Comparison of ENCODE assay signal across 30 cellular contexts in the genomic region with DNA sequence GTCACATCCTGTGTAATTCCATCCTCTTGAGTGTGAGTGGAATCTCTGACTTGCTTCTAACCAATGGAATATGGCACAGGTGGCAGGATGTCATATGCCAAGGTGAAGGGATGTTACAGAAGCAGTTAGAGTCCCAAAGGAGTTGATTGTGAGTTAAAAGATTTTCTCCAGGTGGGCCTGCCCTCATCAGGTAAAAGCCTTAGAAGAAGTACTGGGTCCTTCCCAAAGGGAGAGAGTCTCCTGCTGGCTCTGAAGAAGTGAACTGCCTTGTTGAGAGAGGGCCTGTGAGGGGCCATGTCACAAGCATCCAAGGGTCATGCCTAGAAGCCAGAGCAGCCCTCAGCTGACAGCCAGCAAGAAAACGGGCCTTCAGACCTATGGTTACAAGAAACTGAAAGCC. TPM values are rescaled to one million over a fixed set of nuclear protein-coding genes. Genes with fewer than 3 reads are reported as not detected.
A peak's percentile ranks its signal among the peaks of the same experiment; 100 is the strongest.
DNase-seq lines count a peak whose midpoint lies in the region; ATAC-seq, FAIRE-seq and TF ChIP-seq lines count a peak whose summit lies in the region.
"Had no signal": no experiment of that assay in that cellular context is flagged by ENCODE, and none has a peak within 500 bp of the region (broad histone marks: within the 10 kb centered on the region; RNA-seq: fewer than 3 reads in every experiment).

No MANE protein-coding gene starts in this region.

- no TSS peak for BruUV-seq in K562 (replicated peaks; lab: Mats Ljungman, UMichigan)

- no peaks in the 10 kb centered on the region for H3K27me3 Mint-ChIP-seq in activated T-cell treated with anti-CD3 and anti-CD28 coated beads, Interleukin-2, amount 50 U/mL, for 24 hours
- no peaks in the 10 kb centered on the region for H3K27me3 Mint-ChIP-seq in stimulated activated memory B cell treated with anti-CD40 and anti-IgM and Interleukin-4, amounts not matched to agents 10 μg/mL and 1 μg/mL and 100 μg/mL, for 72 hours
- H3K27me3 Mint-ChIP-seq: progenitor cell of endocrine pancreas had no signal

- CTCF ChIA-PET in HEK293 (lab: Yijun Ruan, JAX), result interaction anchor here (0.6 to 0.9 kb wide), 2 partner anchors 42 to 64 kb away, joined by 3 read pairs; no protein-coding TSS in a partner anchor
- CTCF ChIA-PET in K562 (lab: Yijun Ruan, JAX; ENCODE audit: low intra/inter-chr PET ratio), result no interaction called here

- no peak for TF ChIP-seq EP300 in K562 (IDR thresholded peaks at IDR 0.05; ENCODE audit: low read length)

- in situ Hi-C loops in K562 (cut with MboI), result no loop called here

- TF ChIP-seq POLR2A in K562 (conservative IDR thresholded peaks at IDR 0.05), result no peak

- H3K4me3 ChIP-seq in HEK293 (ENCODE audit: low read depth, low read length), result no peak overlapping the region
- H3K4me3 ChIP-seq in K562, result no peak overlapping the region
- H3K4me3 ChIP-seq: esophagus muscularis mucosa, left ventricle myocardium inferior, upper lobe of right lung had no signal

- TF ChIP-seq RAD21 in K562 (CRISPR knock-in tag; conservative IDR thresholded peaks at IDR 0.05 in 1 of 2, IDR thresholded peaks at IDR 0.05 in 1 of 2), result no peak

- TF ChIP-seq CTCF in HEK293 (tag by site-specific recombination; IDR thresholded peaks at IDR 0.05) (no peak), K562 (IDR thresholded peaks at IDR 0.05 in 2 of 3, conservative IDR thresholded peaks at IDR 0.05 in 1 of 3; ENCODE audit: insufficient read depth in 2 of 3, low read depth in 1 of 3, low read length in 3 of 3) (no peak)

- peaks cover 5% of the 10 kb centered on the region; the same call in 1 of the 2 replicates for H3K4me1 ChIP-seq in HEK293 (ENCODE audit: control insufficient read depth, insufficient read depth, low read length)
- peaks cover 0 to 6% of the 10 kb centered on the region in 2 experiments; a peak in 1 of 5 replicates for H3K4me1 ChIP-seq in K562 (replicated peaks in 1 of 2; ENCODE audit: control insufficient read depth in 2 of 2, insufficient read depth in 2 of 2, low read length in 2 of 2)

- no peak overlapping the region for H2AFZ ChIP-seq in K562 (ENCODE audit: low read depth, low read length)

- peaks cover 30% of the 10 kb centered on the region for H3K36me3 Mint-ChIP-seq in activated T-cell treated with anti-CD3 and anti-CD28 coated beads, Interleukin-2, amount 50 U/mL, for 24 hours (ENCODE audit: low read depth)
- H3K36me3 Mint-ChIP-seq in stimulated activated memory B cell treated with anti-CD40 and anti-IgM and Interleukin-4, amounts not matched to agents 10 μg/mL and 1 μg/mL and 100 μg/mL, for 72 hours, result peaks cover 28% of the 10 kb centered on the region

- POLR2A ChIA-PET in HEK293 (lab: Yijun Ruan, JAX), result no interaction called here
- POLR2A ChIA-PET in K562 (lab: Yijun Ruan, JAX), result no interaction called here

- no peaks in the 10 kb centered on the region for H3K9me3 Mint-ChIP-seq in activated T-cell treated with anti-CD3 and anti-CD28 coated beads, Interleukin-2, amount 50 U/mL, for 24 hours
- no peaks in the 10 kb centered on the region for H3K9me3 Mint-ChIP-seq in stimulated activated memory B cell treated with anti-CD40 and anti-IgM and Interleukin-4, amounts not matched to agents 10 μg/mL and 1 μg/mL and 100 μg/mL, for 72 hours
- H3K9me3 Mint-ChIP-seq: H9 had no signal

- WGBS in K562 (ENCODE audit: insufficient coverage, low coverage, missing lambda C conversion rate), result 0% methylated on average over 1 of the region's 1 CpG

- no peaks in the 10 kb centered on the region for H3K36me3 ChIP-seq in HEK293 (ENCODE audit: control insufficient read depth in 2 of 2, insufficient read depth in 1 of 2, low read length in 2 of 2)
- H3K36me3 ChIP-seq in K562 (ENCODE audit: control insufficient read depth, insufficient read depth, low read length), result no peaks in the 10 kb centered on the region
- H3K36me3 ChIP-seq: esophagus muscularis mucosa, left ventricle myocardium inferior, upper lobe of right lung had no signal

- H3K27me3 ChIP-seq in K562 (ENCODE audit: control insufficient read depth in 2 of 2, insufficient read depth in 2 of 2, low read length in 2 of 2), result peaks cover 32 to 40% of the 10 kb centered on the region in 2 experiments; a peak in 4 of 5 replicates
- H3K27me3 ChIP-seq: esophagus muscularis mucosa, upper lobe of right lung had no signal

- H4K20me1 ChIP-seq in K562 (replicated peaks; ENCODE audit: control insufficient read depth, insufficient read depth, low read length), result no peaks in the 10 kb centered on the region; the same call in 1 of the 2 replicates

- peaks cover 79% of the 10 kb centered on the region for H3K4me1 Mint-ChIP-seq in activated T-cell treated with anti-CD3 and anti-CD28 coated beads, Interleukin-2, amount 50 U/mL, for 24 hours (ENCODE audit: low read depth)
- peaks cover 72% of the 10 kb centered on the region for H3K4me1 Mint-ChIP-seq in stimulated activated memory B cell treated with anti-CD40 and anti-IgM and Interleukin-4, amounts not matched to agents 10 μg/mL and 1 μg/mL and 100 μg/mL, for 72 hours

- no peak overlapping the region for H3K4me2 ChIP-seq in K562 (ENCODE audit: insufficient read depth, low read length)

- H3K27ac ChIP-seq in HEK293 (ENCODE audit: extremely low read depth, low read depth, low read length), result no peak overlapping the region
- no peak overlapping the region for H3K27ac ChIP-seq in K562 (ENCODE audit: extremely low read depth, low read depth, low read length)
- H3K27ac ChIP-seq: esophagus muscularis mucosa, left ventricle myocardium inferior, upper lobe of right lung had no signal

- H3K79me2 ChIP-seq in K562 (ENCODE audit: control insufficient read depth, insufficient read depth, low read length), result no peaks in the 10 kb centered on the region

- H3K9me3 ChIP-seq in HEK293 (ENCODE audit: control insufficient read depth, insufficient read depth, low read depth, low read length) (no peaks in the 10 kb centered on the region), K562 (replicated peaks; ENCODE audit: control insufficient read depth, insufficient read depth, low read depth, low read length) (no peaks in the 10 kb centered on the region)
- H3K9me3 ChIP-seq: esophagus muscularis mucosa, left ventricle myocardium inferior, upper lobe of right lung had no signal

- no peaks in the 10 kb centered on the region for H3K9me1 ChIP-seq in K562 (ENCODE audit: control insufficient read depth, insufficient read depth, low read length)

- FAIRE-seq in K562 (lab: Jason Lieb, UNC), result no peak
- FAIRE-seq: astrocyte, frontal cortex had no signal

- ATAC-seq in K562, result no peak
- no peak for ATAC-seq in stimulated activated memory B cell treated with anti-CD40 and anti-IgM and Interleukin-4, amounts not matched to agents 10 μg/mL and 1 μg/mL and 100 μg/mL, for 72 hours
- ATAC-seq in HG02884 (IDR thresholded peaks at IDR 0.05; ENCODE audit: unreplicated experiment), result no peak
- no peak for ATAC-seq in HG03354 (IDR thresholded peaks at IDR 0.05; ENCODE audit: poor library complexity, severe bottlenecking, unreplicated experiment)
- ATAC-seq in GM19467 (IDR thresholded peaks at IDR 0.05; ENCODE audit: unreplicated experiment), result no peak
- ATAC-seq: upper lobe of right lung had no signal

- no peak for DNase-seq in activated T-cell treated with anti-CD3 and anti-CD28 coated beads, Interleukin-2, amount 50 U/mL, for 24 hours
- DNase-seq in activated T-cell treated with anti-CD3 and anti-CD28 coated beads for 4 hours, result no peak
- DNase-seq in K562 (ENCODE audit: extremely low read depth in 1 of 4, low spot score in 3 of 4), result no peak
- DNase-seq: ACHN; activated CD4-positive, CD25-positive, alpha-beta regulatory T cell treated with anti-CD3 and anti-CD28 coated beads, Interleukin-2, amount 50 U/mL, for 72 hours; activated naive CD4-positive, alpha-beta T cell treated with anti-CD3 and anti-CD28 coated beads, Interleukin-2, amount 50 U/mL, for 16 hours; C1 segment of cervical spinal cord; DMS153; effector CD8-positive, alpha-beta T cell; GDM1; H9; hippocampal formation; KBM-7; left ventricle myocardium inferior; midbrain; NCI-H2171 treated with DMSO at 0.1 percent for 48 hours; NCI-H82; SHP77; stimulated activated CD8-positive, alpha-beta memory T cell treated with anti-CD3 and anti-CD28 coated beads, Interleukin-4, amount 100 ng/mL, for 48 hours; SW 1271; upper lobe of right lung had no signal

- H3K4me3 Mint-ChIP-seq in activated T-cell treated with anti-CD3 and anti-CD28 coated beads, Interleukin-2, amount 50 U/mL, for 24 hours, result no peak overlapping the region
- no peak overlapping the region for H3K4me3 Mint-ChIP-seq in stimulated activated memory B cell treated with anti-CD40 and anti-IgM and Interleukin-4, amounts not matched to agents 10 μg/mL and 1 μg/mL and 100 μg/mL, for 72 hours
- H3K4me3 Mint-ChIP-seq: H9 had no signal

- H3K9ac ChIP-seq in K562 (ENCODE audit: insufficient read depth in 1 of 2, low read depth in 2 of 2, low read length in 2 of 2), result no peak overlapping the region

- intact Hi-C loops in K562 (cut with micrococcal nuclease), result no loop called here

- peak overlapping the region; percentile 40 for H3K27ac Mint-ChIP-seq in activated T-cell treated with anti-CD3 and anti-CD28 coated beads, Interleukin-2, amount 50 U/mL, for 24 hours
- peak overlapping the region; percentile 96 for H3K27ac Mint-ChIP-seq in stimulated activated memory B cell treated with anti-CD40 and anti-IgM and Interleukin-4, amounts not matched to agents 10 μg/mL and 1 μg/mL and 100 μg/mL, for 72 hours
- H3K27ac Mint-ChIP-seq: H9, progenitor cell of endocrine pancreas had no signal

TF ChIP-seq in HEK293, 187 proteins besides CTCF, POLR2A, EP300 and RAD21 (continues in another document):
- peak; percentile 97 for TF ChIP-seq ZNF10 (tag by site-specific recombination; IDR thresholded peaks at IDR 0.05)

TF ChIP-seq in K562, 482 proteins besides CTCF, POLR2A, EP300 and RAD21 (continues in another document):
- no peak for TF ChIP-seq GATA2 (CRISPR knock-in tag; IDR thresholded peaks at IDR 0.05)

RNA-seq across cellular contexts. Expression of a gene that starts 13.1 kb away (rescaled TPM):
- total RNA-seq in K562 (2011; cell fraction: chromatin; rRNA removed; ENCODE audit: low replicate concordance), result 0.42 and 0.67 TPM in 2 replicates
- total RNA-seq in K562 (2011; cell fraction: nucleolus; rRNA removed), result 0.53 and 1.0 TPM in 2 replicates
- total RNA-seq in K562 (2011; cell fraction: nucleoplasm; rRNA removed), result 0.73 and 0.92 TPM in 2 replicates
- not detected in 2 replicates for total RNA-seq in K562 (2014; rRNA removed)
- 0.16 TPM in 1 of 2 replicates, not detected in the other for total RNA-seq in K562 (2014; rRNA removed; fragmentation: Illumina TruSeq; extraction: Trizol)
- not detected in 2 replicates for total RNA-seq in K562 (2015; rRNA removed; fragmentation: Illumina TruSeq; extraction: Trizol)
- total RNA-seq in K562 (2021), result 0.38 and 0.49 TPM in 2 replicates
- 0.96 and 1.6 TPM in 2 replicates for polyA plus RNA-seq in K562 (2011; rRNA removed)
- 1.3 and 2.2 TPM in 2 replicates for polyA plus RNA-seq in K562 (2011; cell fraction: cytosol; rRNA removed)
- 1.4 and 1.5 TPM in 2 replicates for polyA plus RNA-seq in K562 (2011; cell fraction: nucleus; rRNA removed)
- polyA plus RNA-seq in K562 (2012), result 0.14 and 0.18 TPM in 2 replicates
- polyA plus RNA-seq in K562 (2014; fragmentation: Illumina TruSeq; extraction: Trizol), result 0.25 and 0.33 TPM in 2 replicates
- polyA plus RNA-seq in K562 (2014; fragmentation: Nextera tagmentation; extraction: Ambion mirVana), result under 1 TPM in 1 of 2 experiments, not detected in 1; 0.03 TPM
- 0.27 and 0.42 TPM in 2 replicates for polyA plus RNA-seq in K562 (2014; rRNA removed)
- polyA minus RNA-seq in K562 (2011; rRNA and poly(A)+ RNA removed), result 0.48 and 0.84 TPM in 2 replicates
- polyA minus RNA-seq in K562 (2011; cell fraction: cytosol; rRNA and poly(A)+ RNA removed), result 1.4 TPM in 1 of 2 replicates, not detected in the other
- polyA minus RNA-seq in K562 (2011; cell fraction: nucleus; rRNA and poly(A)+ RNA removed), result 0.40 and 0.44 TPM in 2 replicates
